1 cellular context compared by ENCODE assay signal in the genomic region with DNA sequence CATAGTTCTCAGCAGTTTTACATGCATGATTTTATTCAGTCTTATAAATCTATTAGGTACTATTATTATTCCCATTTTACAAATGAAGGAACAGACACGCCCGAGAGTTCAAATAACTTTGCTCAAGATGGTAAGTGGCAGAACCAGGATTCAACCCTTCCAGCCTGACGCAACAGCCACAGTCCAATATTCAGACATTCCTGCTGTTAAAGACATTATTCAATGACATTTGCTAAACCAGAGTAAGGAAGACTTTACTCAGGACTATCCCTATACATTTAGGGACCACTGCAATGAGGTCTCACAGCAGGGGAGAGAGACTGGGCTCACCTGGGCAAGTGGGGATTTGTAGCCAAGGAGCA.
TF ChIP-seq lines count a peak whose summit lies in the region.

No MANE protein-coding gene starts in this region.

TF ChIP-seq in H1, 55 proteins besides CTCF, POLR2A, EP300 and RAD21:
- TF ChIP-seq KDM4A (IDR thresholded peaks at IDR 0.05; ENCODE audit: low read depth, low read length, severe bottlenecking), result no peak
- no peak for TF ChIP-seq MAFK (IDR thresholded peaks at IDR 0.05; ENCODE audit: low read depth, low read length)
- no peak for TF ChIP-seq GTF2F1 (IDR thresholded peaks at IDR 0.05; ENCODE audit: borderline replicate concordance, low read depth, low read length)
- TF ChIP-seq YY1 (IDR thresholded peaks at IDR 0.05; ENCODE audit: low read depth, low read length), result no peak
- TF ChIP-seq SIN3A (conservative IDR thresholded peaks at IDR 0.05 in 1 of 2, IDR thresholded peaks at IDR 0.05 in 1 of 2; ENCODE audit: low read depth in 1 of 2, low read length in 2 of 2), result no peak
- TF ChIP-seq CBX5 (IDR thresholded peaks at IDR 0.05; ENCODE audit: low read depth, low read length), result no peak
- no peak for TF ChIP-seq EGR1 (IDR thresholded peaks at IDR 0.05; ENCODE audit: borderline replicate concordance, low read depth, low read length)
- no peak for TF ChIP-seq SAP30 (IDR thresholded peaks at IDR 0.05; ENCODE audit: insufficient read depth, insufficient replicate concordance, low read length)
- no peak for TF ChIP-seq TCF12 (IDR thresholded peaks at IDR 0.05; ENCODE audit: low read depth, low read length)
- no peak for TF ChIP-seq BACH1 (IDR thresholded peaks at IDR 0.05; ENCODE audit: low read length)
TF ChIP-seq in H1: peak in this region for 0.
